Comparison of ENCODE assay signal across 19 cellular contexts in genomic region chr15:92029104-92029466, GRCh38.
DNase-seq lines count a peak whose midpoint lies in the region; ATAC-seq, FAIRE-seq and TF ChIP-seq lines count a peak whose summit lies in the region.
"Had no signal": no experiment of that assay in that cellular context is flagged by ENCODE, and none has a peak within 500 bp of the region (broad histone marks: within the 10 kb centered on the region; RNA-seq: fewer than 3 reads in every experiment).

No MANE protein-coding gene starts in this region.

- WGBS in esophagus squamous epithelium, 2 donors = 48 to 57% methylated on average over 4 to 6 of the region's 6 CpGs
- WGBS in mesenchymal stem cell = 22% methylated on average over 3 of the region's 6 CpGs
- 60 to 61% methylated on average over 6 of the region's 6 CpGs for WGBS in thyroid gland, 2 donors

- H3K27me3 ChIP-seq in Peyer's patch = no peaks in the 10 kb centered on the region
- no peaks in the 10 kb centered on the region for H3K27me3 ChIP-seq in esophagus squamous epithelium
- no peaks in the 10 kb centered on the region for H3K27me3 ChIP-seq in mesenchymal stem cell (ENCODE audit: control insufficient read depth in 1 of 2, insufficient read depth in 1 of 2, low read length in 2 of 2)
- H3K27me3 ChIP-seq in thyroid gland = no peaks in the 10 kb centered on the region

- H2AK5ac ChIP-seq in mesenchymal stem cell (ENCODE audit: low read length, severe bottlenecking) = no peak overlapping the region

- H3K4me3 ChIP-seq in Peyer's patch (no peak overlapping the region), esophagus squamous epithelium (no peak overlapping the region), mesenchymal stem cell (ENCODE audit: insufficient read depth in 1 of 2, low read depth in 1 of 2, low read length in 2 of 2) (peak overlapping the region in 1 of 2 experiments; percentile 28), thyroid gland (replicated peaks in 1 of 3) (no peak overlapping the region)

- H3K18ac ChIP-seq in mesenchymal stem cell (ENCODE audit: low read depth in 1 of 2, low read length in 2 of 2) = no peak overlapping the region

- no peaks in the 10 kb centered on the region for H3K9me3 ChIP-seq in Peyer's patch
- H3K9me3 ChIP-seq in esophagus squamous epithelium = no peaks in the 10 kb centered on the region
- no peaks in the 10 kb centered on the region for H3K9me3 ChIP-seq in mesenchymal stem cell (ENCODE audit: control insufficient read depth, low read length)
- H3K9me3 ChIP-seq in thyroid gland = no peaks in the 10 kb centered on the region

- no peak overlapping the region for H3K4me2 ChIP-seq in mesenchymal stem cell (ENCODE audit: low read length, poor library complexity, severe bottlenecking)

- peak overlapping the region; percentile 69 for H3K9ac ChIP-seq in mesenchymal stem cell (ENCODE audit: low read length)

- H2BK15ac ChIP-seq in mesenchymal stem cell (ENCODE audit: low read depth, poor library complexity, severe bottlenecking) = no peak overlapping the region

- H2AFZ ChIP-seq in mesenchymal stem cell (ENCODE audit: low read depth, low read length) = no peak overlapping the region

- no peak overlapping the region for H3K4ac ChIP-seq in mesenchymal stem cell (ENCODE audit: low read depth in 1 of 2, low read length in 2 of 2)

- H2BK120ac ChIP-seq in mesenchymal stem cell (ENCODE audit: low read depth, low read length) = no peak overlapping the region

- H3K36me3 ChIP-seq in Peyer's patch (no peaks in the 10 kb centered on the region), esophagus squamous epithelium (no peaks in the 10 kb centered on the region), mesenchymal stem cell (ENCODE audit: control insufficient read depth in 1 of 2, insufficient read depth in 2 of 2, low read depth in 1 of 2, low read length in 2 of 2) (no peaks in the 10 kb centered on the region), thyroid gland (no peaks in the 10 kb centered on the region)

- peak overlapping the region; percentile 38 for H4K8ac ChIP-seq in mesenchymal stem cell (ENCODE audit: low read length)

- H3K27ac ChIP-seq in Peyer's patch = peak overlapping the region in 3 of 4 donors; percentile 19 to 52 (median 25)
- peak overlapping the region; percentile 7 to 74 (median 60) for H3K27ac ChIP-seq in esophagus squamous epithelium
- H3K27ac ChIP-seq in mesenchymal stem cell (ENCODE audit: low read length, poor library complexity, severe bottlenecking) = no peak overlapping the region
- H3K27ac ChIP-seq in thyroid gland = peak overlapping the region in 2 of 3 donors; percentile 27 to 43

- intact Hi-C loops in esophagus squamous epithelium (cut with DNase I) = no loop called here
- intact Hi-C loops in thyroid gland (cut with DNase I) = no loop called here

- H4K91ac ChIP-seq in mesenchymal stem cell (ENCODE audit: low read length) = no peak overlapping the region

- no peak for ATAC-seq in GM21447 (IDR thresholded peaks at IDR 0.05; ENCODE audit: unreplicated experiment)
- ATAC-seq: activated CD8-positive, alpha-beta T cell treated with anti-CD3 and anti-CD28 coated beads for 36 hours; effector memory CD8-positive, alpha-beta T cell had no signal

- no peak for FAIRE-seq in GM12892 (lab: Jason Lieb, UNC)

- H2BK12ac ChIP-seq in mesenchymal stem cell (ENCODE audit: low read length in 2 of 2) = no peak overlapping the region

- H3K4me1 ChIP-seq in Peyer's patch (peaks cover 0 to 16% (median 0%) of the 10 kb centered on the region in 4 donors), esophagus squamous epithelium (peaks cover 0 to 49% (median 24%) of the 10 kb centered on the region in 3 donors), mesenchymal stem cell (ENCODE audit: control insufficient read depth, insufficient read depth, low read depth, low read length) (no peaks in the 10 kb centered on the region), thyroid gland (peaks cover 3 to 38% of the 10 kb centered on the region in 2 donors)

- no peak overlapping the region for H2BK5ac ChIP-seq in mesenchymal stem cell (ENCODE audit: low read depth, low read length, poor library complexity, severe bottlenecking)

- H3K79me1 ChIP-seq in mesenchymal stem cell (replicated peaks; ENCODE audit: low read length, poor library complexity, severe bottlenecking) = no peaks in the 10 kb centered on the region

- no peak overlapping the region for H3K23ac ChIP-seq in mesenchymal stem cell (ENCODE audit: low read length in 2 of 2)

- TF ChIP-seq POLR2A in Peyer's patch (IDR thresholded peaks at IDR 0.05) (no peak), esophagus squamous epithelium (IDR thresholded peaks at IDR 0.05) (no peak), thyroid gland (IDR thresholded peaks at IDR 0.05) (no peak), GM12892 (IDR thresholded peaks at IDR 0.05; ENCODE audit: low read depth, low read length) (no peak)

- no peak for TF ChIP-seq CTCF in Peyer's patch (IDR thresholded peaks at IDR 0.05)
- no peak for TF ChIP-seq CTCF in esophagus squamous epithelium (IDR thresholded peaks at IDR 0.05)
- TF ChIP-seq CTCF in thyroid gland (IDR thresholded peaks at IDR 0.05) = no peak

- H3K14ac ChIP-seq in mesenchymal stem cell (ENCODE audit: low read length in 2 of 2) = no peak overlapping the region

- no peak for DNase-seq in Peyer's patch
- DNase-seq in esophagus squamous epithelium (lab: John Stamatoyannopoulos, UW) = no peak
- DNase-seq in mesenchymal stem cell = no peak
- DNase-seq in thyroid gland = no peak
- no peak for DNase-seq in superior temporal gyrus (ENCODE audit: extremely low spot score)
- DNase-seq in activated naive CD4-positive, alpha-beta T cell (lab: John Stamatoyannopoulos, UW) = no peak
- DNase-seq in GM12892 (ENCODE audit: insufficient read length) = no peak
- DNase-seq: activated CD4-positive, CD25-positive, alpha-beta regulatory T cell; activated CD8-positive, alpha-beta T cell treated with anti-CD3 and anti-CD28 coated beads for 36 hours; activated naive CD4-positive, alpha-beta T cell treated with Interleukin-2 at 50 U/mL for 16 hours; amygdala; cerebellar nuclear complex; effector memory CD8-positive, alpha-beta T cell; H9; NCI-H1105 treated with DMSO at 0.1 percent for 48 hours; NCI-H524; RPMI8226; stimulated activated CD4-positive, alpha-beta T cell treated with anti-CD3 and anti-CD28 coated beads, Interleukin-15, amount 100 ng/mL, for 24 hours had no signal
